Comparison of ENCODE assay signal across 15 cellular contexts in the genomic region with DNA sequence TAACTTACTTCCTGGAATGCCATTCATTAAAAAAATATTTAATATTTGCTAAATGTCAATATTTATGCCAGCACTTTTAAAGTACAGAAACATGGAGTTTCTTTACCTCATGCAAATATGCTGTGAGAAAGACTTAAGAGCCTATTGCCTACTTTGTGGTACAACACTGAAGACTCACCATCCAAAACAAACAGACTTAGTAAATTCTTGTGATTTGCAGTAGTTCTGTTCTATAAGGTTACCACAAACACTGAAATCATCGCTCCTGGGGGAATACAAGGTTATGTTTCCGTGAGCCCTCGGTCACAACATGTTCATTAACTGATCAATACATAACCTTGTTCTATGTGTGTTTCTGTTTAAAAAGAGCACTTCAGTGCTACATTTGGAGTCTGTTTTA.
DNase-seq lines count a peak whose midpoint lies in the region; ATAC-seq and TF ChIP-seq lines count a peak whose summit lies in the region.
"Had no signal": no experiment of that assay in that cellular context is flagged by ENCODE, and none has a peak within 500 bp of the region (broad histone marks: within the 10 kb centered on the region; RNA-seq: fewer than 3 reads in every experiment).

No MANE protein-coding gene starts in this region.

- DNase-seq in fibroblast of lung (ENCODE audit: low read depth in 2 of 2) (peak; percentile 27 to 63), mucosa of gallbladder (ENCODE audit: low spot score) (no peak), dermis blood vessel endothelial cell (no peak), HK-2 (ENCODE audit: unreplicated experiment) (no peak)
- DNase-seq: C1 segment of cervical spinal cord, kidney, NCI-H1694 treated with DMSO at 0.1 percent for 48 hours, NCI-H774, Right ventricle myocardium superior, testis had no signal

- H3K9ac ChIP-seq in KMS-11 (peak overlapping the region; percentile 71), fibroblast of lung (ENCODE audit: insufficient read depth, low read length) (no peak overlapping the region)

- peak; percentile 50 for ATAC-seq in GM18867 (IDR thresholded peaks at IDR 0.05; ENCODE audit: unreplicated experiment)
- peak; percentile 35 for ATAC-seq in GM21576 (IDR thresholded peaks at IDR 0.05; ENCODE audit: unreplicated experiment)
- no peak for ATAC-seq in GM21529 (IDR thresholded peaks at IDR 0.05; ENCODE audit: unreplicated experiment)
- ATAC-seq: sciatic nerve had no signal

- H3K36me3 ChIP-seq in KMS-11 (ENCODE audit: insufficient read depth) (no peaks in the 10 kb centered on the region), fibroblast of lung (ENCODE audit: control insufficient read depth, insufficient read depth, low read length) (no peaks in the 10 kb centered on the region)

- H3K4me1 ChIP-seq in KMS-11 (ENCODE audit: low read depth, poor library complexity, severe bottlenecking) (peaks cover 93% of the 10 kb centered on the region), fibroblast of lung (ENCODE audit: control insufficient read depth, extremely low read depth, insufficient read depth, low read length) (no peaks in the 10 kb centered on the region)
- H3K4me1 ChIP-seq: testis had no signal

- H2AFZ ChIP-seq in KMS-11 (ENCODE audit: low read depth) (no peak overlapping the region), fibroblast of lung (ENCODE audit: low read length) (no peak overlapping the region)

- no peaks in the 10 kb centered on the region for H3K27me3 ChIP-seq in KMS-11 (ENCODE audit: insufficient read depth, low read depth)
- no peaks in the 10 kb centered on the region for H3K27me3 ChIP-seq in fibroblast of lung (ENCODE audit: control insufficient read depth, insufficient read depth, low read length)
- H3K27me3 ChIP-seq: testis had no signal

- H3K4me2 ChIP-seq in KMS-11 (peak overlapping the region; percentile 95), fibroblast of lung (ENCODE audit: extremely low read depth, insufficient read depth, low read length) (no peak overlapping the region)

- H3K27ac ChIP-seq in KMS-11 (peak overlapping the region; percentile 96), fibroblast of lung (ENCODE audit: insufficient read depth, low read length) (no peak overlapping the region)
- H3K27ac ChIP-seq: testis had no signal

- no peaks in the 10 kb centered on the region for H3K9me3 ChIP-seq in fibroblast of lung (ENCODE audit: control insufficient read depth, insufficient read depth, low read depth, low read length)
- H3K9me3 ChIP-seq: testis had no signal

- no peak for TF ChIP-seq CTCF in KMS-11 (conservative IDR thresholded peaks at IDR 0.05; ENCODE audit: low read depth, low read length)
- TF ChIP-seq CTCF in fibroblast of lung (conservative IDR thresholded peaks at IDR 0.05 in 1 of 2, IDR thresholded peaks at IDR 0.05 in 1 of 2; ENCODE audit: low read depth in 1 of 2, low read length in 2 of 2), result no peak

- H3K79me2 ChIP-seq in KMS-11 (ENCODE audit: insufficient read depth, low read depth) (peaks cover 12% of the 10 kb centered on the region; the same call in 1 of the 2 replicates), fibroblast of lung (ENCODE audit: control insufficient read depth, insufficient read depth, low read length) (no peaks in the 10 kb centered on the region)

- H4K20me1 ChIP-seq in KMS-11 (ENCODE audit: insufficient read depth) (no peaks in the 10 kb centered on the region), fibroblast of lung (ENCODE audit: control insufficient read depth, extremely low read depth, insufficient read depth, low read length) (no peaks in the 10 kb centered on the region)

- H3K4me3 ChIP-seq in KMS-11 (IDR thresholded peaks at IDR 0.05; ENCODE audit: insufficient read depth, low read depth, low read length) (no peak overlapping the region), fibroblast of lung (replicated peaks in 1 of 4; ENCODE audit: control extremely low read depth in 1 of 4, insufficient read depth in 1 of 4, low read depth in 3 of 4, low read length in 4 of 4) (no peak overlapping the region)
- H3K4me3 ChIP-seq: testis had no signal

Comparison
In these comparisons a context has a peak if more than half of its experiments do, and no peak if none do; other contexts are left out.
1. DNase-seq: peak in fibroblast of lung (2 of 2); none in mucosa of gallbladder (single experiment), dermis blood vessel endothelial cell (single experiment) and HK-2 (single experiment).